12 cellular contexts compared by ENCODE assay signal in the genomic region with DNA sequence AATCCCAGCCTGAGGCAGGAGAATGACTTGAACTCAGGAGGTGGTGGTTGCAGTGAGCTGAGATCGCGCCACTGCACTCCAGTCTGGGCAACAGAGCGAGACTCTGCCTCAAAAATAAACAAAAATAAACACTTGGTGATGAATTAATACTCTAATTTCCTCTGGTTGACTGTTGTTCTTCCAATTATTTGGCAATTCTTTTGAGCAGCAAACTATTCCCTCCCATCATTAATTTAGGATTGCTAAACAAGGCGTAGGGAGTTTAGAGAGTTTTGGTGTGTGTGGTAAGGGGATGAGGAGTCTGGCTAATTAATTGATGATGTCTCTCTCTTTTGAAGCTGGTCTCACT. TPM values are rescaled to one million over a fixed set of nuclear protein-coding genes. Genes with fewer than 3 reads are reported as not detected.
DNase-seq lines count a peak whose midpoint lies in the region; ATAC-seq and TF ChIP-seq lines count a peak whose summit lies in the region.
"Had no signal": no experiment of that assay in that cellular context is flagged by ENCODE, and none has a peak within 500 bp of the region (broad histone marks: within the 10 kb centered on the region; RNA-seq: fewer than 3 reads in every experiment).

No MANE protein-coding gene starts in this region.

- DNase-seq in Right ventricle myocardium superior (peak; percentile 2), Right ventricle myocardium inferior (ENCODE audit: missing footprints) (no peak), lower lobe of right lung (no peak), transverse colon (no peak)
- no peak for DNase-seq in stimulated activated naive CD4-positive, alpha-beta T cell (lab: John Stamatoyannopoulos, UW)
- no peak for DNase-seq in stimulated activated CD4-positive, alpha-beta T cell treated with anti-CD3 and anti-CD28 coated beads, Interleukin-4, amount 100 ng/mL, for 24 hours
- DNase-seq: hippocampal formation, NCI-H446 treated with DMSO at 0.1 percent for 48 hours had no signal

- H3K27ac Mint-ChIP-seq in activated T-helper 17 cell treated with anti-CD3 and anti-CD28 coated beads, Interleukin-2, amount 50 U/mL, for 72 hours: peak overlapping the region; percentile 46
- H3K27ac Mint-ChIP-seq: activated naive CD4-positive, alpha-beta T cell treated with anti-CD3 and anti-CD28 coated beads for 36 hours had no signal

- TF ChIP-seq CTCF in lower lobe of right lung (IDR thresholded peaks at IDR 0.05) (no peak), transverse colon (IDR thresholded peaks at IDR 0.05) (no peak)

- H3K36me3 ChIP-seq in lower lobe of right lung (no peaks in the 10 kb centered on the region), transverse colon (no peaks in the 10 kb centered on the region)

- H3K27me3 Mint-ChIP-seq in activated T-helper 17 cell treated with anti-CD3 and anti-CD28 coated beads, Interleukin-2, amount 50 U/mL, for 72 hours: peaks cover 15% of the 10 kb centered on the region

- peak overlapping the region; percentile 85 for H3K4me3 Mint-ChIP-seq in activated T-helper 17 cell treated with anti-CD3 and anti-CD28 coated beads, Interleukin-2, amount 50 U/mL, for 72 hours
- H3K4me3 Mint-ChIP-seq: activated naive CD4-positive, alpha-beta T cell treated with anti-CD3 and anti-CD28 coated beads for 36 hours had no signal

- no peaks in the 10 kb centered on the region for H3K9me3 ChIP-seq in lower lobe of right lung
- no peaks in the 10 kb centered on the region for H3K9me3 ChIP-seq in transverse colon

- intact Hi-C loops in Right ventricle myocardium superior (cut with DNase I): no loop called here
- intact Hi-C loops in Right ventricle myocardium inferior (cut with DNase I): no loop called here
- intact Hi-C loops in lower lobe of right lung (cut with DNase I): no loop called here
- intact Hi-C loops in transverse colon (cut with DNase I; ENCODE audit: low total_unique reads): no loop called here

- H3K36me3 Mint-ChIP-seq in activated T-helper 17 cell treated with anti-CD3 and anti-CD28 coated beads, Interleukin-2, amount 50 U/mL, for 72 hours (ENCODE audit: low read depth): peaks cover 7% of the 10 kb centered on the region

- in situ Hi-C loops in transverse colon (cut with MboI; ENCODE audit: low pct_ligation_motif_present in 1 of 4, low pct_unique_long_range_greater_than_20kb in 1 of 4, low sequenced_read_pairs in 3 of 4): no loop called here

- H3K4me1 ChIP-seq in lower lobe of right lung (peaks cover 30% of the 10 kb centered on the region), transverse colon (peaks cover 6 to 38% (median 29%) of the 10 kb centered on the region in 4 donors)

- no peak for TF ChIP-seq POLR2A in transverse colon (IDR thresholded peaks at IDR 0.05)

- no peak for TF ChIP-seq EP300 in transverse colon (IDR thresholded peaks at IDR 0.05; ENCODE audit: low read depth)

- H3K27me3 ChIP-seq in lower lobe of right lung (ENCODE audit: low read depth) (no peaks in the 10 kb centered on the region), transverse colon (no peaks in the 10 kb centered on the region)

- H3K4me3 ChIP-seq in lower lobe of right lung (peak overlapping the region; percentile 8), transverse colon (no peak overlapping the region)

- H3K4me1 Mint-ChIP-seq in activated T-helper 17 cell treated with anti-CD3 and anti-CD28 coated beads, Interleukin-2, amount 50 U/mL, for 72 hours: peaks cover 22% of the 10 kb centered on the region

- H3K9me3 Mint-ChIP-seq in activated T-helper 17 cell treated with anti-CD3 and anti-CD28 coated beads, Interleukin-2, amount 50 U/mL, for 72 hours: no peaks in the 10 kb centered on the region
- H3K9me3 Mint-ChIP-seq: activated naive CD4-positive, alpha-beta T cell treated with anti-CD3 and anti-CD28 coated beads for 36 hours had no signal

- H3K27ac ChIP-seq in lower lobe of right lung (peak overlapping the region; percentile 98), transverse colon (peak overlapping the region in 3 of 4 donors; percentile 91 to 93 (median 92))

- WGBS in transverse colon (ENCODE audit: low coverage in 1 of 2), 2 donors: 71 to 78% methylated on average over 4 of the region's 4 CpGs

- ATAC-seq in Right ventricle myocardium superior (ENCODE audit: poor library complexity): no peak
- ATAC-seq in Right ventricle myocardium inferior: no peak
- ATAC-seq in activated T-helper 17 cell treated with anti-CD3 and anti-CD28 coated beads, Interleukin-2, amount 50 U/mL, for 72 hours (replicated peaks): no peak
- ATAC-seq in lower lobe of right lung: no peak
- no peak for ATAC-seq in HG02870 (IDR thresholded peaks at IDR 0.05; ENCODE audit: unreplicated experiment)

RNA-seq across cellular contexts. Expression of gene ID1, which starts 2.7 kb away (rescaled TPM):
- 89.5 TPM for total RNA-seq in Right ventricle myocardium superior
- total RNA-seq in Right ventricle myocardium inferior: 98.9 TPM
- total RNA-seq in activated T-helper 17 cell treated with anti-CD3 and anti-CD28 coated beads, Interleukin-2, amount 50 U/mL, for 72 hours: 1 to 10 TPM; 2.9 to 5.3 TPM
- total RNA-seq in lower lobe of right lung: 196 TPM
- 1,000 to 10,000 TPM in 1 of 4 donors, 100 to 1,000 TPM in 3; 516 to 1,015 (median 933) TPM for total RNA-seq in transverse colon

RNA-seq across cellular contexts. Expression of gene COX4I2, which starts 35.3 kb away (rescaled TPM):
- total RNA-seq in Right ventricle myocardium superior (9.3 TPM), Right ventricle myocardium inferior (7.1 TPM), lower lobe of right lung (17.1 TPM), transverse colon (not detected)
- total RNA-seq in activated T-helper 17 cell treated with anti-CD3 and anti-CD28 coated beads, Interleukin-2, amount 50 U/mL, for 72 hours: not detected
- total RNA-seq: activated naive CD4-positive, alpha-beta T cell treated with anti-CD3 and anti-CD28 coated beads for 36 hours; dermis blood vessel endothelial cell had no signal

Comparison
In these comparisons a context has a peak if more than half of its experiments do, and no peak if none do; other contexts are left out.
1. RNA of gene ID1, which starts 2.7 kb away (total RNA-seq): 516 to 1,015 TPM in transverse colon, 196 TPM in lower lobe of right lung (single experiment), 98.9 TPM in Right ventricle myocardium inferior (single experiment) and 89.5 TPM in Right ventricle myocardium superior (single experiment); 2.9 to 5.3 TPM in activated T-helper 17 cell treated with anti-CD3 and anti-CD28 coated beads, Interleukin-2, amount 50 U/mL, for 72 hours; every median in the first group is over 10 times any median in the second.